In the genomic region with DNA sequence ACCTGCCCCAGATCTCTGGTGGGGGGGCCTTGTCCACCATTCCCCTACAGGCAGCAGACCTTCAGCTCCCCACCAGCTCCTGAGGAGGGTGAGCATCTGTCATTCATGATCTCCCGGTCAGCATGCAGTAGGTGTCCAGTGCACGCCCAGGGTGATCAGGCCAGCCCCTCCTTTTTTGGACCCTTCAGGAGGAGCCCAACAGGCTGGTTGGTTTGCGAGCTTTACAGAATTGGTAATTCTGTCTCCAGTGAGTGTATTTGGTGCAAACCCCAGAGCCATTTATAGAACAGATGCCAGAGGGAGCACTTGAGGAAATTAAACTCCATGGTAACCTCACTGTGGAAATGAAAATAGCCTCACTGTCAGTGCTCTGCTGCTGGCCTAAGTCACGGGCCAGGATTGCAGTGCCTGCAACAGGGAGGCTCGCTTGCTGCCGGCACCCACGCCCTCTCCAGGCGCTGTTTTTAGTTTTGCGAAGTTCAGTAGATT, we compare ENCODE assay signal across 8 cellular contexts. TPM values are rescaled to one million over a fixed set of nuclear protein-coding genes. Genes with fewer than 3 reads are reported as not detected.
A peak's percentile ranks its signal among the peaks of the same experiment; 100 is the strongest.
DNase-seq lines count a peak whose midpoint lies in the region; ATAC-seq and TF ChIP-seq lines count a peak whose summit lies in the region.
"Had no signal": no experiment of that assay in that cellular context is flagged by ENCODE, and none has a peak within 500 bp of the region (broad histone marks: within the 10 kb centered on the region; RNA-seq: fewer than 3 reads in every experiment).

No MANE protein-coding gene starts in this region.

- peaks cover 10% of the 10 kb centered on the region; the same call in 1 of the 2 replicates for H3K79me2 ChIP-seq in H9 (ENCODE audit: insufficient read depth, low read length)

- H3K36me3 ChIP-seq in ascending aorta = no peaks in the 10 kb centered on the region
- H3K36me3 ChIP-seq in tibial artery = no peaks in the 10 kb centered on the region
- H3K36me3 ChIP-seq: upper lobe of left lung had no signal

- DNase-seq in NCI-H146 (lab: John Stamatoyannopoulos, UW) = peak; percentile 45
- peak in 1 of 2 donors; percentile 75 for DNase-seq in ascending aorta (ENCODE audit: low spot score in 2 of 2)
- no peak for DNase-seq in left colon
- DNase-seq in tibial artery = peak; percentile 54 to 80
- DNase-seq in osteocyte (ENCODE audit: extremely low spot score, unreplicated experiment) = no peak
- DNase-seq in H9 = no peak
- DNase-seq: upper lobe of left lung had no signal

- H3K4me2 ChIP-seq in H9 (ENCODE audit: insufficient read depth, insufficient read length, low read length) = no peak overlapping the region

- no peak overlapping the region for H2AK5ac ChIP-seq in H9 (ENCODE audit: insufficient read length, low read length)

- no peaks in the 10 kb centered on the region for H3K23me2 ChIP-seq in H9 (ENCODE audit: insufficient read length, low read depth, low read length, poor library complexity, severe bottlenecking)

- ATAC-seq in left colon (peak; percentile 38), GM19455 (IDR thresholded peaks at IDR 0.05; ENCODE audit: unreplicated experiment) (no peak)

- H3K23ac ChIP-seq in H9 (ENCODE audit: insufficient read length, low read depth, low read length) = no peak overlapping the region

- H3K27me3 Mint-ChIP-seq in osteocyte (ENCODE audit: unreplicated experiment) = peaks cover 7% of the 10 kb centered on the region
- H3K27me3 Mint-ChIP-seq in H9 (ENCODE audit: low read depth) = no peaks in the 10 kb centered on the region

- H3K4me3 Mint-ChIP-seq in osteocyte (ENCODE audit: unreplicated experiment) = no peak overlapping the region
- no peak overlapping the region for H3K4me3 Mint-ChIP-seq in H9

- no peak overlapping the region for H2AFZ ChIP-seq in H9 (ENCODE audit: low read length)

- no peak overlapping the region for H3K18ac ChIP-seq in H9 (ENCODE audit: insufficient read length, low read depth, low read length)

- H2BK5ac ChIP-seq in H9 (ENCODE audit: insufficient read length, low read length) = no peak overlapping the region

- no peak overlapping the region for H3K4ac ChIP-seq in H9 (ENCODE audit: low read depth, low read length)

- H3K4me1 ChIP-seq in ascending aorta (peaks cover 0 to 28% of the 10 kb centered on the region in 2 donors), tibial artery (peaks cover 0 to 47% (median 38%) of the 10 kb centered on the region in 4 donors), H9 (ENCODE audit: insufficient read depth, low read length) (no peaks in the 10 kb centered on the region)
- H3K4me1 ChIP-seq: upper lobe of left lung had no signal

- no peak overlapping the region for H2BK15ac ChIP-seq in H9 (ENCODE audit: low read depth, low read length)

- no peaks in the 10 kb centered on the region for H4K20me1 ChIP-seq in H9 (ENCODE audit: control insufficient read depth, insufficient read depth, insufficient read length)

- H3K4me3 ChIP-seq in ascending aorta = peak overlapping the region; percentile 31 to 35
- peak overlapping the region; percentile 11 to 40 for H3K4me3 ChIP-seq in tibial artery
- H3K4me3 ChIP-seq: upper lobe of left lung had no signal

- no peak overlapping the region for H3T11ph ChIP-seq in H9 (ENCODE audit: low read length)

- H3K9me3 ChIP-seq in ascending aorta (no peaks in the 10 kb centered on the region), tibial artery (no peaks in the 10 kb centered on the region), H9 (ENCODE audit: control insufficient read depth, low read depth, low read length) (no peaks in the 10 kb centered on the region)
- H3K9me3 ChIP-seq: upper lobe of left lung had no signal

- H3K9me3 Mint-ChIP-seq in osteocyte (ENCODE audit: unreplicated experiment) = no peaks in the 10 kb centered on the region
- H3K9me3 Mint-ChIP-seq in H9 = peaks cover 0 to 3% of the 10 kb centered on the region in 2 experiments; a peak in 1 of 5 replicates

- peak overlapping the region; percentile 44 to 62 for H3K27ac ChIP-seq in ascending aorta
- H3K27ac ChIP-seq in tibial artery = peak overlapping the region; percentile 71 to 74
- no peak overlapping the region for H3K27ac ChIP-seq in H9 (ENCODE audit: insufficient read length, low read depth, low read length)
- H3K27ac ChIP-seq: upper lobe of left lung had no signal

- intact Hi-C loops in ascending aorta (cut with DNase I) (no loop called here), left colon (cut with DNase I, micrococcal nuclease) (no loop called here), tibial artery (cut with DNase I; ENCODE audit: low total_unique reads) (no loop called here)

- H3K27me3 ChIP-seq in ascending aorta (no peaks in the 10 kb centered on the region), tibial artery (no peaks in the 10 kb centered on the region), H9 (ENCODE audit: insufficient read depth, low read length) (no peaks in the 10 kb centered on the region)
- H3K27me3 ChIP-seq: upper lobe of left lung had no signal

- no peak overlapping the region for H2BK120ac ChIP-seq in H9 (ENCODE audit: low read depth, low read length, poor library complexity, severe bottlenecking)

- H4K8ac ChIP-seq in H9 (replicated peaks; ENCODE audit: insufficient read length, low read depth, low read length) = no peak overlapping the region

- no peak overlapping the region for H3K9ac ChIP-seq in H9 (ENCODE audit: extremely low read depth, insufficient read length, low read length)

- H4K5ac ChIP-seq in H9 (ENCODE audit: insufficient read length, low read depth, low read length) = no peak overlapping the region

- H2BK20ac ChIP-seq in H9 (ENCODE audit: low read depth, low read length, poor library complexity, severe bottlenecking) = no peak overlapping the region

- no peak overlapping the region for H3K56ac ChIP-seq in H9 (ENCODE audit: insufficient read length, low read depth, low read length)

- no peaks in the 10 kb centered on the region for H3K36me3 Mint-ChIP-seq in osteocyte (ENCODE audit: unreplicated experiment)
- H3K36me3 Mint-ChIP-seq in H9 (ENCODE audit: insufficient read depth in 1 of 3, low read depth in 3 of 3) = peaks cover 2 to 7% (median 5%) of the 10 kb centered on the region in 3 experiments; a peak in 5 of 7 replicates

- no peak for TF ChIP-seq CTCF in ascending aorta (IDR thresholded peaks at IDR 0.05)
- peak in 1 of 2 experiments; percentile 9 for TF ChIP-seq CTCF in tibial artery (IDR thresholded peaks at IDR 0.05)
- no peak for TF ChIP-seq CTCF in osteocyte (IDR thresholded peaks at IDR 0.05)
- no peak for TF ChIP-seq CTCF in H9 (conservative IDR thresholded peaks at IDR 0.05)

- H3K14ac ChIP-seq in H9 (ENCODE audit: insufficient read depth, low read length) = no peak overlapping the region

- no peaks in the 10 kb centered on the region for H3K4me1 Mint-ChIP-seq in osteocyte (ENCODE audit: unreplicated experiment)
- peaks cover 7 to 14% of the 10 kb centered on the region in 2 experiments for H3K4me1 Mint-ChIP-seq in H9

- peaks cover 3% of the 10 kb centered on the region for H3K79me1 ChIP-seq in H9 (ENCODE audit: insufficient read depth, low read depth, low read length, poor library complexity, severe bottlenecking)

- H3K27ac Mint-ChIP-seq in osteocyte (ENCODE audit: unreplicated experiment) (no peak overlapping the region), H9 (no peak overlapping the region)

- H2BK12ac ChIP-seq in H9 (ENCODE audit: insufficient read length, low read depth, low read length) = no peak overlapping the region

- no CpG with 5 or more reads among the region's 9 CpGs for WGBS in H9 (ENCODE audit: extremely low coverage, insufficient read length, low lambda C conversion rate)

- no peak overlapping the region for H4K91ac ChIP-seq in H9 (ENCODE audit: insufficient read length, low read depth, low read length)

RNA-seq across cellular contexts. Expression of a gene that starts 23.4 kb away (rescaled TPM):
- total RNA-seq in ascending aorta (not detected), left colon (100 to 1,000 TPM; 161 to 279 TPM), osteocyte (not detected in 2 replicates), H9 (2021) (69.4 and 70.5 TPM in 2 replicates)

Comparison
In these comparisons a context has a peak if more than half of its experiments do, and no peak if none do; other contexts are left out.
1. DNase-seq: peak in NCI-H146 (single experiment) and tibial artery (2 of 2); none in left colon (0 of 2), osteocyte (single experiment) and H9 (single experiment).
2. RNA of a gene that starts 23.4 kb away (total RNA-seq): 161 to 279 TPM in left colon and 69.4 to 70.5 TPM in H9; not detected in ascending aorta (single experiment) and not detected in osteocyte; every median in the first group is over 10 times any median in the second.